In genomic region chr1:53368314-53369033, GRCh38 we compare ENCODE assay signal across 10 cellular contexts. TPM values are rescaled to one million over a fixed set of nuclear protein-coding genes. Genes with fewer than 3 reads are reported as not detected.
DNase-seq lines count a peak whose midpoint lies in the region; ATAC-seq and TF ChIP-seq lines count a peak whose summit lies in the region.
"Had no signal": no experiment of that assay in that cellular context is flagged by ENCODE, and none has a peak within 500 bp of the region (broad histone marks: within the 10 kb centered on the region; RNA-seq: fewer than 3 reads in every experiment).

No MANE protein-coding gene starts in this region.

- H3K27me3 ChIP-seq in SU-DHL-6 (ENCODE audit: low read length) (no peaks in the 10 kb centered on the region), suprapubic skin (no peaks in the 10 kb centered on the region)

- 68% methylated on average over 9 of the region's 14 CpGs for WGBS in suprapubic skin

- TF ChIP-seq POLR2A in suprapubic skin (IDR thresholded peaks at IDR 0.05), result no peak

- no peak for ATAC-seq in HG02973 (IDR thresholded peaks at IDR 0.05; ENCODE audit: unreplicated experiment)
- ATAC-seq in HG03457 (IDR thresholded peaks at IDR 0.05; ENCODE audit: unreplicated experiment), result no peak
- ATAC-seq in HG02970 (IDR thresholded peaks at IDR 0.05; ENCODE audit: low FRiP score, unreplicated experiment), result no peak

- no peaks in the 10 kb centered on the region for H4K20me1 ChIP-seq in SU-DHL-6 (ENCODE audit: low read depth, low read length)

- peak overlapping the region; percentile 81 for H3K4me2 ChIP-seq in SU-DHL-6 (ENCODE audit: low read depth, low read length, poor library complexity, severe bottlenecking)

- TF ChIP-seq CTCF in SU-DHL-6 (IDR thresholded peaks at IDR 0.05; ENCODE audit: insufficient read depth, low read length, poor library complexity, severe bottlenecking) (no peak), suprapubic skin (IDR thresholded peaks at IDR 0.05) (no peak)

- H3K27ac ChIP-seq in SU-DHL-6 (ENCODE audit: low read depth, low read length) (peak overlapping the region; percentile 61), suprapubic skin (no peak overlapping the region)

- H3K9ac ChIP-seq in SU-DHL-6 (ENCODE audit: low read length), result peak overlapping the region; percentile 68

- no peaks in the 10 kb centered on the region for H3K9me2 ChIP-seq in SU-DHL-6 (replicated peaks; ENCODE audit: insufficient read depth, low read length)

- H3K36me3 ChIP-seq in SU-DHL-6 (ENCODE audit: low read length) (no peaks in the 10 kb centered on the region), suprapubic skin (no peaks in the 10 kb centered on the region)

- H3K4me3 ChIP-seq in SU-DHL-6 (ENCODE audit: insufficient read depth, low read length, poor library complexity, severe bottlenecking) (no peak overlapping the region), suprapubic skin (no peak overlapping the region)

- peak overlapping the region; percentile 96 for H2AFZ ChIP-seq in SU-DHL-6 (ENCODE audit: low read depth, low read length, severe bottlenecking)

- DNase-seq in activated gamma-delta T cell treated with Interleukin-2 at 50 U/mL for 16 hours (peak; percentile 1), activated gamma-delta T cell (lab: John Stamatoyannopoulos, UW) (no peak), globus pallidus (ENCODE audit: low spot score) (peak; percentile 17), suprapubic skin (ENCODE audit: low spot score in 2 of 2) (peak; percentile 57 to 75)
- DNase-seq: Caco-2, NCI-H2171 treated with DMSO at 0.1 percent for 48 hours had no signal

- H3F3A ChIP-seq in SU-DHL-6 (ENCODE audit: insufficient read depth), result no peaks in the 10 kb centered on the region

- no peaks in the 10 kb centered on the region for H3K79me2 ChIP-seq in SU-DHL-6 (ENCODE audit: insufficient read depth, low read length)

- H3K9me3 ChIP-seq in SU-DHL-6 (ENCODE audit: insufficient read depth, low read length), result no peaks in the 10 kb centered on the region
- H3K9me3 ChIP-seq in suprapubic skin, result no peaks in the 10 kb centered on the region
- H3K9me3 ChIP-seq: Caco-2 had no signal

- H3K4me1 ChIP-seq in suprapubic skin, result no peaks in the 10 kb centered on the region
- H3K4me1 ChIP-seq: Caco-2 had no signal

- no peak for TF ChIP-seq EP300 in suprapubic skin (IDR thresholded peaks at IDR 0.05)

RNA-seq across cellular contexts. Expression of gene LRP8, which starts 40.6 kb away (rescaled TPM):
- 10 to 100 TPM in 1 of 4 donors, 1 to 10 TPM in 3; 2.8 to 11.8 (median 4.1) TPM for total RNA-seq in suprapubic skin
